In the genomic region with DNA sequence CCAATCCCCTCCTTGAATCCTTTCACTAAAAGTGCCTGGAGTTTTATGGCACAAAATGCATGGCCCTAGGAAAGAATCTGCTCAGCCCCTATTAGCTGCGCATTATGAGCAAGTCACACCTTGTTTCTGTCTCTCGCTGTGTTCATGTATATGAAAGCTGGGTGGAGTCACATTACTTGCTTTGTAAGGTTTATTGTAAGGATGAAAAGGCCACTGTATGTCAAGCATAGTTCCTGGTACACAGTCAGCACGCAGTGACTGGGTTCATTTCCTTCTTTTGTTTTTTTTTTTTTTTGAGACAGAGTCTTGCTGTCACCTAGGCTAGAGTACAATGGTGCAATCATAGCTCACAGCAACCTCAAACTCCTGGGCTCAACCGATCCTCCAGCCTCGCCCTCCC, we compare ENCODE assay signal across 11 cellular contexts. TPM values are rescaled to one million over a fixed set of nuclear protein-coding genes. Genes with fewer than 3 reads are reported as not detected.
A peak's percentile ranks its signal among the peaks of the same experiment; 100 is the strongest.
DNase-seq lines count a peak whose midpoint lies in the region; ATAC-seq and TF ChIP-seq lines count a peak whose summit lies in the region.
"Had no signal": no experiment of that assay in that cellular context is flagged by ENCODE, and none has a peak within 500 bp of the region (broad histone marks: within the 10 kb centered on the region; RNA-seq: fewer than 3 reads in every experiment).

No MANE protein-coding gene starts in this region.

- no peak overlapping the region for H4K91ac ChIP-seq in trophoblast cell (ENCODE audit: low read depth, low read length)

- no peaks in the 10 kb centered on the region for H3K9me3 ChIP-seq in trophoblast cell (ENCODE audit: insufficient read depth, low read depth, low read length)
- H3K9me3 ChIP-seq: tibial artery had no signal

- TF ChIP-seq POLR2A in erythroblast (IDR thresholded peaks at IDR 0.05; ENCODE audit: low read length), result no peak

- H2BK120ac ChIP-seq in trophoblast cell (ENCODE audit: insufficient read depth, low read length, poor library complexity), result no peak overlapping the region

- H2BK5ac ChIP-seq in trophoblast cell (ENCODE audit: low read depth, low read length, poor library complexity), result no peak overlapping the region

- no peak overlapping the region for H3K4me2 ChIP-seq in trophoblast cell (ENCODE audit: low read length)

- H3K9ac ChIP-seq in trophoblast cell (ENCODE audit: low read length), result no peak overlapping the region

- no peak overlapping the region for H3K23ac ChIP-seq in trophoblast cell (ENCODE audit: low read length)

- no peaks in the 10 kb centered on the region for H3K27me3 ChIP-seq in trophoblast cell (ENCODE audit: insufficient read depth, low read length)
- H3K27me3 ChIP-seq: tibial artery had no signal

- peaks cover 13% of the 10 kb centered on the region for H3K4me1 Mint-ChIP-seq in memory B cell
- H3K4me1 Mint-ChIP-seq in stimulated activated effector memory CD8-positive, alpha-beta T cell treated with anti-CD3 and anti-CD28 coated beads, Interleukin-12 subunit alpha, Interleukin-12 subunit beta, amount 100 ng/mL, for 72 hours, result no peaks in the 10 kb centered on the region

- peaks cover 4% of the 10 kb centered on the region for H3K79me1 ChIP-seq in trophoblast cell (ENCODE audit: low read length)

- H4K8ac ChIP-seq in trophoblast cell (ENCODE audit: low read depth, low read length), result no peak overlapping the region

- no peak overlapping the region for H2BK12ac ChIP-seq in trophoblast cell (ENCODE audit: low read length)

- DNase-seq in DMS53 treated with DMSO at 0.1 percent for 48 hours (lab: John Stamatoyannopoulos, UW; ENCODE audit: unreplicated experiment) (peak; percentile 82), SW480 (ENCODE audit: low spot score) (peak; percentile 42), memory B cell (ENCODE audit: low spot score in 2 of 2) (peak in 1 of 2 donors; percentile 46), trophoblast cell (no peak), erythroblast (lab: John Stamatoyannopoulos, UW) (no peak)
- no peak for DNase-seq in stimulated activated effector memory CD8-positive, alpha-beta T cell treated with anti-CD3 and anti-CD28 coated beads, Interleukin-12 subunit alpha, Interleukin-12 subunit beta, amount 100 ng/mL, for 72 hours (ENCODE audit: low spot score in 2 of 2)
- DNase-seq: HCEC 1CT, SHP77 treated with DMSO at 0.1 percent for 48 hours, tibial artery had no signal

- H2AFZ ChIP-seq in trophoblast cell (ENCODE audit: insufficient read depth, low read length, poor library complexity), result no peak overlapping the region

- peaks cover 4 to 5% of the 10 kb centered on the region in 2 experiments for H3K4me1 ChIP-seq in trophoblast cell (ENCODE audit: control insufficient read depth in 1 of 2, insufficient read depth in 2 of 2, low read length in 2 of 2)
- H3K4me1 ChIP-seq: tibial artery had no signal

- ATAC-seq in GM21737 (IDR thresholded peaks at IDR 0.05; ENCODE audit: unreplicated experiment), result peak; percentile 76
- peak; percentile 99 for ATAC-seq in memory B cell (ENCODE audit: low read depth)
- no peak for ATAC-seq in stimulated activated effector memory CD8-positive, alpha-beta T cell treated with anti-CD3 and anti-CD28 coated beads, Interleukin-12 subunit alpha, Interleukin-12 subunit beta, amount 100 ng/mL, for 72 hours
- ATAC-seq in HG02981 (IDR thresholded peaks at IDR 0.05; ENCODE audit: unreplicated experiment), result no peak

- no peak overlapping the region for H3K4me3 ChIP-seq in trophoblast cell (ENCODE audit: low read depth, low read length)
- H3K4me3 ChIP-seq: tibial artery had no signal

- H3K14ac ChIP-seq in trophoblast cell (ENCODE audit: low read length), result no peak overlapping the region

- no peak overlapping the region for H3K4ac ChIP-seq in trophoblast cell (ENCODE audit: low read depth, low read length)

- no peak overlapping the region for H3K18ac ChIP-seq in trophoblast cell (ENCODE audit: low read length)

- no peak overlapping the region for H2AK5ac ChIP-seq in trophoblast cell (ENCODE audit: low read length)

- H3K4me3 Mint-ChIP-seq in memory B cell, result peak overlapping the region; percentile 79
- H3K4me3 Mint-ChIP-seq in stimulated activated effector memory CD8-positive, alpha-beta T cell treated with anti-CD3 and anti-CD28 coated beads, Interleukin-12 subunit alpha, Interleukin-12 subunit beta, amount 100 ng/mL, for 72 hours, result no peak overlapping the region

- H3K27ac Mint-ChIP-seq in memory B cell, result peak overlapping the region; percentile 91
- H3K27ac Mint-ChIP-seq in stimulated activated effector memory CD8-positive, alpha-beta T cell treated with anti-CD3 and anti-CD28 coated beads, Interleukin-12 subunit alpha, Interleukin-12 subunit beta, amount 100 ng/mL, for 72 hours, result no peak overlapping the region

- H3K36me3 Mint-ChIP-seq in memory B cell, result peaks cover 2% of the 10 kb centered on the region
- no peaks in the 10 kb centered on the region for H3K36me3 Mint-ChIP-seq in stimulated activated effector memory CD8-positive, alpha-beta T cell treated with anti-CD3 and anti-CD28 coated beads, Interleukin-12 subunit alpha, Interleukin-12 subunit beta, amount 100 ng/mL, for 72 hours

- H3K27me3 Mint-ChIP-seq in memory B cell, result no peaks in the 10 kb centered on the region

- no peak overlapping the region for H4K12ac ChIP-seq in trophoblast cell (ENCODE audit: low read depth, low read length)

- no peaks in the 10 kb centered on the region for H3K36me3 ChIP-seq in trophoblast cell (ENCODE audit: control insufficient read depth in 1 of 2, insufficient read depth in 2 of 2, low read length in 2 of 2)
- H3K36me3 ChIP-seq: tibial artery had no signal

- no peaks in the 10 kb centered on the region for H3K79me2 ChIP-seq in trophoblast cell (ENCODE audit: control insufficient read depth, insufficient read depth, low read length, poor library complexity)

- no peaks in the 10 kb centered on the region for H3K9me3 Mint-ChIP-seq in memory B cell
- no peaks in the 10 kb centered on the region for H3K9me3 Mint-ChIP-seq in stimulated activated effector memory CD8-positive, alpha-beta T cell treated with anti-CD3 and anti-CD28 coated beads, Interleukin-12 subunit alpha, Interleukin-12 subunit beta, amount 100 ng/mL, for 72 hours

- no CpG with 5 or more reads among the region's 5 CpGs for WGBS in trophoblast cell (ENCODE audit: extremely low coverage, insufficient coverage, insufficient read length)

- no peak overlapping the region for H3K27ac ChIP-seq in trophoblast cell (ENCODE audit: low read depth, low read length)
- H3K27ac ChIP-seq: tibial artery had no signal

RNA-seq across cellular contexts. Expression of a gene that starts 6.7 kb away (rescaled TPM):
- 114 and 122 TPM in 2 replicates for polyA plus RNA-seq in trophoblast cell (2013)

Comparison
In these comparisons a context has a peak if more than half of its experiments do, and no peak if none do; other contexts are left out.
1. DNase-seq: peak in DMS53 treated with DMSO at 0.1 percent for 48 hours (single experiment) and SW480 (single experiment); none in stimulated activated effector memory CD8-positive, alpha-beta T cell treated with anti-CD3 and anti-CD28 coated beads, Interleukin-12 subunit alpha, Interleukin-12 subunit beta, amount 100 ng/mL, for 72 hours (0 of 2), trophoblast cell (0 of 2) and erythroblast (0 of 2).
2. ATAC-seq: peak in GM21737 (single experiment) and memory B cell (single experiment); none in stimulated activated effector memory CD8-positive, alpha-beta T cell treated with anti-CD3 and anti-CD28 coated beads, Interleukin-12 subunit alpha, Interleukin-12 subunit beta, amount 100 ng/mL, for 72 hours (single experiment) and HG02981 (single experiment).